Comparison of ENCODE assay signal across 14 cellular contexts in the genomic region with DNA sequence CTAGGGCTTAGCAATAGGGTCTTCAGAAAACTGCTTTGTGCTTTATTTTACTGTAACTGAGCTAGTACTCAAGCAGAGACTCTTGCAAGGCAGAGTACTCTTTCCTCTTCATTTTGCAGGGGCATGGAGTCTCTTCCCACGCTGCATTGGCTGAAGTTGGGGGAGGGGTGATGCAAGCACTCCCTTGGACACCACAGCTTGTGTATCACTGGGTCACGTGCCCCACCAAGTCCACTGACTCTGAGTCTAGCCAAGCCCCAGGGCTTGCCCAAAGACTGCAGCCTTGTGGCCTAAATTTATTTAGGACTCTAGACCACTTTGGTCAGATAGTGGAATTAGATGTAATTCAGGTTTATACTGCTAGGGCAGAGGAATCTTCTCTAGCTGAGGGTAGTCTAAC.
DNase-seq lines count a peak whose midpoint lies in the region; ATAC-seq, FAIRE-seq and TF ChIP-seq lines count a peak whose summit lies in the region.
"Had no signal": no experiment of that assay in that cellular context is flagged by ENCODE, and none has a peak within 500 bp of the region (broad histone marks: within the 10 kb centered on the region; RNA-seq: fewer than 3 reads in every experiment).

No MANE protein-coding gene starts in this region.

- H3K9me3 ChIP-seq in MM.1S (replicated peaks; ENCODE audit: insufficient read depth, low read length) (no peaks in the 10 kb centered on the region), K562 (replicated peaks; ENCODE audit: control insufficient read depth, insufficient read depth, low read depth, low read length) (no peaks in the 10 kb centered on the region)
- H3K9me3 ChIP-seq: BLaER1 had no signal

- peak; percentile 87 for ATAC-seq in K562
- ATAC-seq: HepG2 had no signal

- H3K27ac ChIP-seq in MM.1S (ENCODE audit: low read length) (no peak overlapping the region), K562 (ENCODE audit: extremely low read depth, low read depth, low read length) (no peak overlapping the region)
- H3K27ac ChIP-seq: BLaER1 had no signal

- 0% methylated on average over 2 of the region's 2 CpGs for WGBS in K562 (ENCODE audit: insufficient coverage, low coverage, missing lambda C conversion rate)

- H3K9ac ChIP-seq in MM.1S (ENCODE audit: low read length): no peak overlapping the region
- H3K9ac ChIP-seq in K562 (ENCODE audit: insufficient read depth in 1 of 2, low read depth in 2 of 2, low read length in 2 of 2): peak overlapping the region in 1 of 2 experiments; percentile 40; a peak in 1 of 4 replicates
- H3K9ac ChIP-seq: BLaER1 had no signal

- H3K4me1 ChIP-seq in MM.1S (ENCODE audit: low read length): no peaks in the 10 kb centered on the region
- no peaks in the 10 kb centered on the region; a peak in 1 of 5 replicates for H3K4me1 ChIP-seq in K562 (replicated peaks in 1 of 2; ENCODE audit: control insufficient read depth in 2 of 2, insufficient read depth in 2 of 2, low read length in 2 of 2)
- H3K4me1 ChIP-seq: BLaER1 had no signal

- no peaks in the 10 kb centered on the region for H3K27me3 ChIP-seq in MM.1S (replicated peaks; ENCODE audit: insufficient read depth, low read length)
- no peaks in the 10 kb centered on the region for H3K27me3 ChIP-seq in K562 (ENCODE audit: control insufficient read depth in 2 of 2, insufficient read depth in 2 of 2, low read length in 2 of 2)
- H3K27me3 ChIP-seq: BLaER1 had no signal

- no peaks in the 10 kb centered on the region for H3F3A ChIP-seq in MM.1S (ENCODE audit: insufficient read depth, low read length)

- POLR2A ChIA-PET in K562 (lab: Yijun Ruan, JAX): no interaction called here

- no peak for TF ChIP-seq POLR2A in K562 (conservative IDR thresholded peaks at IDR 0.05)

- no TSS peak for BruUV-seq in K562 (replicated peaks; lab: Mats Ljungman, UMichigan)

- no peak for FAIRE-seq in K562 (lab: Jason Lieb, UNC)
- FAIRE-seq: GM19239, H1, HepG2 had no signal

- H3K36me3 ChIP-seq in MM.1S (replicated peaks; ENCODE audit: insufficient read depth, low read length) (no peaks in the 10 kb centered on the region), K562 (ENCODE audit: control insufficient read depth, insufficient read depth, low read length) (no peaks in the 10 kb centered on the region)
- H3K36me3 ChIP-seq: BLaER1 had no signal

- no peaks in the 10 kb centered on the region for H3K9me1 ChIP-seq in K562 (ENCODE audit: control insufficient read depth, insufficient read depth, low read length)

- H2AFZ ChIP-seq in MM.1S (ENCODE audit: low read length) (0 out of 2 replicates have a peak overlapping the region, but pooled peaks have one; percentile 11), K562 (ENCODE audit: low read depth, low read length) (peak overlapping the region; percentile 53; the same call in 1 of the 2 replicates)

- H4K20me1 ChIP-seq in MM.1S (ENCODE audit: insufficient read depth, low read length) (no peaks in the 10 kb centered on the region), K562 (replicated peaks; ENCODE audit: control insufficient read depth, insufficient read depth, low read length) (no peaks in the 10 kb centered on the region)
- H4K20me1 ChIP-seq: BLaER1 had no signal

- intact Hi-C loops in K562 (cut with micrococcal nuclease): no loop called here

- no peak for TF ChIP-seq CTCF in MM.1S (IDR thresholded peaks at IDR 0.05; ENCODE audit: low read length)
- no peak for TF ChIP-seq CTCF in K562 (IDR thresholded peaks at IDR 0.05 in 2 of 3, conservative IDR thresholded peaks at IDR 0.05 in 1 of 3; ENCODE audit: insufficient read depth in 2 of 3, low read depth in 1 of 3, low read length in 3 of 3)

- H3K4me3 ChIP-seq in MM.1S (ENCODE audit: low read length) (no peak overlapping the region), K562 (0 out of 2 replicates have a peak overlapping the region, but pooled peaks have one; percentile 0)
- H3K4me3 ChIP-seq: BLaER1 had no signal

- CTCF ChIA-PET in K562 (lab: Yijun Ruan, JAX; ENCODE audit: low intra/inter-chr PET ratio): no interaction called here

- TF ChIP-seq EP300 in K562 (IDR thresholded peaks at IDR 0.05; ENCODE audit: low read length): no peak

- in situ Hi-C loops in K562 (cut with MboI): no loop called here

- H3K4me2 ChIP-seq in MM.1S (ENCODE audit: low read depth, low read length): no peak overlapping the region; the same call in 1 of the 2 replicates
- peak overlapping the region; percentile 63 for H3K4me2 ChIP-seq in K562 (ENCODE audit: insufficient read depth, low read length)
- H3K4me2 ChIP-seq: BLaER1 had no signal

- no peaks in the 10 kb centered on the region for H3K9me2 ChIP-seq in MM.1S (replicated peaks; ENCODE audit: insufficient read depth, low read length)

- no peaks in the 10 kb centered on the region for H3K79me2 ChIP-seq in MM.1S (ENCODE audit: low read length)
- no peaks in the 10 kb centered on the region for H3K79me2 ChIP-seq in K562 (ENCODE audit: control insufficient read depth, insufficient read depth, low read length)

- peak; percentile 3 for DNase-seq in HT1080 (ENCODE audit: low read depth)
- no peak for DNase-seq in MM.1S
- DNase-seq in K562 (ENCODE audit: extremely low read depth in 1 of 4, low spot score in 3 of 4): peak in 2 of 4 experiments; percentile 11 to 39
- DNase-seq in NOMO-1 treated with dmso at 0.1 percent for 144 hours (lab: John Stamatoyannopoulos, UW; ENCODE audit: unreplicated experiment): no peak
- DNase-seq in DMS 273 (lab: John Stamatoyannopoulos, UW; ENCODE audit: unreplicated experiment): no peak
- no peak for DNase-seq in GM19238 (ENCODE audit: insufficient read length, low spot score)
- DNase-seq: CD4-positive, alpha-beta memory T cell; DMS79 treated with DMSO at 0.1 percent for 48 hours; GF-D8; H9 had no signal

- no peak for TF ChIP-seq RAD21 in K562 (CRISPR knock-in tag; conservative IDR thresholded peaks at IDR 0.05 in 1 of 2, IDR thresholded peaks at IDR 0.05 in 1 of 2)

TF ChIP-seq in K562, 482 proteins besides CTCF, POLR2A, EP300 and RAD21:
- TF ChIP-seq CBFA2T2 (conservative IDR thresholded peaks at IDR 0.05) (peak; percentile 16; the same call in 1 of the 2 replicates), RBM22 (IDR thresholded peaks at IDR 0.05; ENCODE audit: low read depth, low read length, poor library complexity, severe bottlenecking) (no peak), TFE3 (CRISPR knock-in tag; IDR thresholded peaks at IDR 0.05) (peak; percentile 34), BHLHE40 (IDR thresholded peaks at IDR 0.05; ENCODE audit: low read length) (peak; percentile 73), DACH1 (IDR thresholded peaks at IDR 0.05; ENCODE audit: partially characterized antibody) (no peak), TFAP4 (CRISPR knock-in tag; IDR thresholded peaks at IDR 0.05; ENCODE audit: borderline replicate concordance) (no peak), BRD4 (IDR thresholded peaks at IDR 0.05) (no peak), RAD51 (IDR thresholded peaks at IDR 0.05; ENCODE audit: borderline replicate concordance, low read depth) (peak; percentile 69; the same call in 1 of the 2 replicates), ATF3 (IDR thresholded peaks at IDR 0.05) (peak; percentile 30; the same call in 1 of the 2 replicates), ATF3 (CRISPR knock-in tag; conservative IDR thresholded peaks at IDR 0.05) (no peak), USF2 (CRISPR knock-in tag; IDR thresholded peaks at IDR 0.05) (peak; percentile 73), USF1 (CRISPR knock-in tag; IDR thresholded peaks at IDR 0.05) (peak; percentile 64), CGGBP1 (CRISPR knock-in tag; IDR thresholded peaks at IDR 0.05) (no peak)
